8 cellular contexts compared by ENCODE assay signal in genomic region chr1:165632152-165632469, GRCh38. TPM values are rescaled to one million over a fixed set of nuclear protein-coding genes. Genes with fewer than 3 reads are reported as not detected.
DNase-seq lines count a peak whose midpoint lies in the region; ATAC-seq lines count a peak whose summit lies in the region.

No MANE protein-coding gene starts in this region.

- ATAC-seq in HG02852 (IDR thresholded peaks at IDR 0.05; ENCODE audit: unreplicated experiment) (no peak), GM18861 (IDR thresholded peaks at IDR 0.05; ENCODE audit: unreplicated experiment) (no peak)

- no peaks in the 10 kb centered on the region for H3K9me3 ChIP-seq in MG63
- no peaks in the 10 kb centered on the region for H3K9me3 ChIP-seq in effector memory CD4-positive, alpha-beta T cell (ENCODE audit: control insufficient read depth, low read length)
- no peaks in the 10 kb centered on the region for H3K9me3 ChIP-seq in muscle layer of duodenum (ENCODE audit: control insufficient read depth in 1 of 2, low read length in 2 of 2)

- H3K36me3 ChIP-seq in ACC112 (ENCODE audit: insufficient read depth, low read length) (no peaks in the 10 kb centered on the region), MG63 (no peaks in the 10 kb centered on the region), muscle layer of duodenum (ENCODE audit: control insufficient read depth in 1 of 2, insufficient read depth in 2 of 2, low read length in 2 of 2) (peaks cover 0 to 6% of the 10 kb centered on the region in 2 donors)
- H3K36me3 ChIP-seq in effector memory CD4-positive, alpha-beta T cell (ENCODE audit: control insufficient read depth, insufficient read depth, low read length): peaks cover 9% of the 10 kb centered on the region

- H3K4me1 ChIP-seq in ACC112 (ENCODE audit: control insufficient read depth, insufficient read depth, low read length, unreplicated experiment) (peaks cover 42% of the 10 kb centered on the region), muscle layer of duodenum (ENCODE audit: control insufficient read depth in 1 of 2, insufficient read depth in 2 of 2, low read length in 2 of 2) (peaks cover 15 to 42% of the 10 kb centered on the region in 2 donors)
- peaks cover 20% of the 10 kb centered on the region for H3K4me1 ChIP-seq in effector memory CD4-positive, alpha-beta T cell (ENCODE audit: control insufficient read depth, insufficient read depth, low read length, poor library complexity, severe bottlenecking)

- peaks cover 40% of the 10 kb centered on the region for H3K79me2 ChIP-seq in ACC112 (ENCODE audit: control insufficient read depth, insufficient read depth, low read length, unreplicated experiment)

- H3K4me3 ChIP-seq in ACC112 (ENCODE audit: low read depth, low read length) (peak overlapping the region; percentile 92), MG63 (peak overlapping the region; percentile 81), muscle layer of duodenum (ENCODE audit: low read depth in 1 of 2, low read length in 2 of 2) (peak overlapping the region; percentile 88 to 97)
- peak overlapping the region; percentile 70 for H3K4me3 ChIP-seq in effector memory CD4-positive, alpha-beta T cell (ENCODE audit: insufficient read depth, low read depth, low read length, poor library complexity, severe bottlenecking)

- H3K27me3 ChIP-seq in ACC112 (ENCODE audit: insufficient read depth, low read length) (no peaks in the 10 kb centered on the region), MG63 (no peaks in the 10 kb centered on the region), muscle layer of duodenum (ENCODE audit: low read depth, low read length) (no peaks in the 10 kb centered on the region)
- no peaks in the 10 kb centered on the region for H3K27me3 ChIP-seq in effector memory CD4-positive, alpha-beta T cell (replicated peaks; ENCODE audit: control insufficient read depth, insufficient read depth, low read length, poor library complexity, severe bottlenecking)

- DNase-seq in MG63: no peak
- no peak for DNase-seq in effector memory CD4-positive, alpha-beta T cell
- DNase-seq in NK-92 treated with Interleukin-12 subunit alpha and Interleukin-12 subunit beta, amount 100 ng/mL, for 24 hours (lab: John Stamatoyannopoulos, UW): no peak
- no peak for DNase-seq in activated effector memory CD4-positive, alpha-beta T cell treated with anti-CD3 and anti-CD28 coated beads, Interleukin-2, amount 50 U/mL, for 16 hours

- peak overlapping the region; percentile 34 for H2AFZ ChIP-seq in ACC112 (ENCODE audit: low read length, unreplicated experiment)

- H3K27ac ChIP-seq in ACC112 (ENCODE audit: low read depth, low read length) (peak overlapping the region; percentile 85), muscle layer of duodenum (ENCODE audit: low read length) (peak overlapping the region; percentile 97)
- H3K27ac ChIP-seq in effector memory CD4-positive, alpha-beta T cell (ENCODE audit: insufficient read depth, low read length, poor library complexity, severe bottlenecking): no peak overlapping the region

RNA-seq across cellular contexts. Expression of gene MGST3, which starts 1.1 kb away (rescaled TPM):
- total RNA-seq in MG63 (2014; rRNA removed; shearing (Covaris generic); ENCODE audit: low replicate concordance): 148 and 168 TPM in 2 replicates
